9 cellular contexts compared by ENCODE assay signal in the genomic region with DNA sequence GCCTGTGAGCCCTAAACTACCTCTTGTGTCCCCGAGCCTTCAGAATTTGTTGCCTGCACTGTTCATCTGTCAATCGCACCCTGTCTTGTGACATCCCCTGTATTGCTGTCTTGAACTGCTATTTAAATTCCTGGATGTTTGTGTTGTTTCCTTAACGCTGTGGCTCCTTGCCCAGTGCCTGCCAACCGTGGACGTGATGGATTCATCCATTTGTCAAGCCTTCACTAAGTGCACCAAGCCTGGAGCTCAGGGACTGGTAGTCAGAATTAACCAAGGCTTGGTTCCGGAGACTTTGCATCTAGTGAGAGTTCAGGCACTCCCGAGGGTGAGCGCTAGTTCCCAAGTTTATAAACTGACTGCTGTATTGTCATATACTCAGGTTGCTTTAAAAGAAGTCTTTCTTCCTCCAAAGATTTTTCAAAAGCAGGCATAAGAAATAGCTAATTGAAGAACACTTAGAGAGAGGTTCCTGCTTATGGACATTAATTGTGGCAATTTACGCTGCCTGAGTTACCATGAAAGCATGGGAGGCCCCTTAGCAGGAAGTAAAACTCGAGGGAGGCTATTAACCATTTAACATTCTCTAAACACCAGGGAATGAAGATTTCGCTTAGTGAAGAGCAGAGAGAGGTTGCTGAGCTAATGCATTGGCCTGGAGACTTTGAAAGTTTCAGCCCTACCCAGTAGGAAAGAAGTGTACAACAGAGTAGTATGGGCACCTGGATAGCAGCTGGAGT. TPM values are rescaled to one million over a fixed set of nuclear protein-coding genes. Genes with fewer than 3 reads are reported as not detected.
DNase-seq lines count a peak whose midpoint lies in the region; ATAC-seq and TF ChIP-seq lines count a peak whose summit lies in the region.
"Had no signal": no experiment of that assay in that cellular context is flagged by ENCODE, and none has a peak within 500 bp of the region (broad histone marks: within the 10 kb centered on the region; RNA-seq: fewer than 3 reads in every experiment).

No MANE protein-coding gene starts in this region.

- H3K27ac ChIP-seq in body of pancreas (peak overlapping the region in 3 of 4 donors; percentile 32 to 56 (median 38)), left lung (peak overlapping the region in 1 of 2 donors; percentile 16)

- no peak overlapping the region for H3K4me3 Mint-ChIP-seq in stimulated activated effector memory CD8-positive, alpha-beta T cell treated with anti-CD3 and anti-CD28 coated beads, Interleukin-12 subunit alpha, Interleukin-12 subunit beta, amount 100 ng/mL, for 72 hours
- H3K4me3 Mint-ChIP-seq: natural killer cell treated with Interleukin-12 subunit alpha and Interleukin-12 subunit beta and Interleukin-15 and Interleukin-18, amount 100 ng/mL, for 72 hours had no signal

- intact Hi-C loops in body of pancreas (cut with DNase I) = no loop called here
- intact Hi-C loops in left lung (cut with DNase I) = no loop called here

- peaks cover 6% of the 10 kb centered on the region for H3K4me1 Mint-ChIP-seq in stimulated activated effector memory CD8-positive, alpha-beta T cell treated with anti-CD3 and anti-CD28 coated beads, Interleukin-12 subunit alpha, Interleukin-12 subunit beta, amount 100 ng/mL, for 72 hours

- TF ChIP-seq CTCF in body of pancreas (IDR thresholded peaks at IDR 0.05) = no peak
- no peak for TF ChIP-seq CTCF in left lung (IDR thresholded peaks at IDR 0.05)

- DNase-seq in MV-4-11 (lab: John Stamatoyannopoulos, UW) (peak; percentile 38), body of pancreas (peak in 2 of 4 donors; percentile 37 to 43), kidney glomerular epithelial cell (lab: John Stamatoyannopoulos, UW) (peak; percentile 39), NCI-H1694 (lab: John Stamatoyannopoulos, UW) (no peak), left lung (no peak)
- DNase-seq in stimulated activated effector memory CD8-positive, alpha-beta T cell treated with anti-CD3 and anti-CD28 coated beads, Interleukin-12 subunit alpha, Interleukin-12 subunit beta, amount 100 ng/mL, for 72 hours (ENCODE audit: low spot score in 2 of 2) = no peak
- DNase-seq: NCI-H1417 had no signal

- H3K9me3 Mint-ChIP-seq in stimulated activated effector memory CD8-positive, alpha-beta T cell treated with anti-CD3 and anti-CD28 coated beads, Interleukin-12 subunit alpha, Interleukin-12 subunit beta, amount 100 ng/mL, for 72 hours = no peaks in the 10 kb centered on the region
- H3K9me3 Mint-ChIP-seq: natural killer cell treated with Interleukin-12 subunit alpha and Interleukin-12 subunit beta and Interleukin-15 and Interleukin-18, amount 100 ng/mL, for 72 hours had no signal

- H3K27ac Mint-ChIP-seq in stimulated activated effector memory CD8-positive, alpha-beta T cell treated with anti-CD3 and anti-CD28 coated beads, Interleukin-12 subunit alpha, Interleukin-12 subunit beta, amount 100 ng/mL, for 72 hours = peak overlapping the region; percentile 18

- ATAC-seq in body of pancreas (peak; percentile 58), HG02840 (IDR thresholded peaks at IDR 0.05; ENCODE audit: low FRiP score, unreplicated experiment) (no peak), left lung (no peak)
- ATAC-seq in stimulated activated effector memory CD8-positive, alpha-beta T cell treated with anti-CD3 and anti-CD28 coated beads, Interleukin-12 subunit alpha, Interleukin-12 subunit beta, amount 100 ng/mL, for 72 hours = no peak
- ATAC-seq: natural killer cell treated with Interleukin-12 subunit alpha and Interleukin-12 subunit beta and Interleukin-15 and Interleukin-18, amount 100 ng/mL, for 72 hours had no signal

- H3K4me3 ChIP-seq in body of pancreas (no peak overlapping the region), left lung (no peak overlapping the region)

- no peaks in the 10 kb centered on the region for H3K36me3 Mint-ChIP-seq in stimulated activated effector memory CD8-positive, alpha-beta T cell treated with anti-CD3 and anti-CD28 coated beads, Interleukin-12 subunit alpha, Interleukin-12 subunit beta, amount 100 ng/mL, for 72 hours
- H3K36me3 Mint-ChIP-seq: natural killer cell treated with Interleukin-12 subunit alpha and Interleukin-12 subunit beta and Interleukin-15 and Interleukin-18, amount 100 ng/mL, for 72 hours had no signal

- H3K36me3 ChIP-seq in body of pancreas (replicated peaks in 1 of 2; ENCODE audit: insufficient read depth in 1 of 2, low read depth in 2 of 2) = peaks cover 0 to 2% of the 10 kb centered on the region in 2 donors
- no peaks in the 10 kb centered on the region for H3K36me3 ChIP-seq in left lung

- H3K9me3 ChIP-seq in body of pancreas (no peaks in the 10 kb centered on the region), left lung (no peaks in the 10 kb centered on the region)

- H3K4me1 ChIP-seq in body of pancreas (peaks cover 16% of the 10 kb centered on the region), left lung (peaks cover 2 to 25% of the 10 kb centered on the region in 2 donors)

- WGBS in body of pancreas, 2 donors = 53 to 68% methylated on average over 10 to 11 of the region's 11 CpGs

- TF ChIP-seq POLR2A in body of pancreas (IDR thresholded peaks at IDR 0.05) = no peak

- no peaks in the 10 kb centered on the region for H3K27me3 ChIP-seq in body of pancreas
- H3K27me3 ChIP-seq in left lung = no peaks in the 10 kb centered on the region

RNA-seq across cellular contexts. Expression of gene RGS3, which starts 29.0 kb away (rescaled TPM):
- total RNA-seq in body of pancreas (10 to 100 TPM; 25.7 to 96.9 TPM), left lung (10 to 100 TPM; 77.8 to 96.9 TPM)

Comparison
In these comparisons a context has a peak if more than half of its experiments do, and no peak if none do; other contexts are left out.
1. DNase-seq: peak in MV-4-11 (single experiment) and kidney glomerular epithelial cell (single experiment); none in stimulated activated effector memory CD8-positive, alpha-beta T cell treated with anti-CD3 and anti-CD28 coated beads, Interleukin-12 subunit alpha, Interleukin-12 subunit beta, amount 100 ng/mL, for 72 hours (0 of 2), NCI-H1694 (single experiment) and left lung (0 of 2).